24 cellular contexts compared by ENCODE assay signal in genomic region chr1:201667479-201667878, GRCh38.
"Had no signal": no experiment of that assay in that cellular context is flagged by ENCODE, and none has a peak within 500 bp of the region (broad histone marks: within the 10 kb centered on the region; RNA-seq: fewer than 3 reads in every experiment).

No MANE protein-coding gene starts in this region.

- H3K4me3 ChIP-seq: left lung, lung, mucosa of descending colon, ovary, right atrium auricular region, right lobe of liver, skin epidermis, stomach, testis, thyroid gland, transverse colon, upper lobe of right lung had no signal

- ATAC-seq: left colon; left lung; mucosa of descending colon; naive thymus-derived CD4-positive, alpha-beta T cell; right lobe of liver; stimulated activated naive B cell treated with anti-CD40 and anti-IgM and Interleukin-4, amounts not matched to agents 10 μg/mL and 1 μg/mL and 100 μg/mL, for 72 hours; stimulated activated naive CD8-positive, alpha-beta T cell treated with anti-CD3 and anti-CD28 coated beads, Interleukin-15, Interleukin-2, amounts not matched to agents 100 U/mL and 50 U/mL, for 24 hours; upper lobe of right lung had no signal

- H3K27ac ChIP-seq: left lung, ovary, right atrium auricular region, right lobe of liver, skin epidermis, stomach, testis, thyroid gland, transverse colon, upper lobe of right lung had no signal

- FAIRE-seq: kidney, urothelium cell line had no signal

- H3K36me3 ChIP-seq: left lung, ovary, right atrium auricular region, right lobe of liver, stomach, thyroid gland, transverse colon, upper lobe of right lung had no signal

- H3K9me3 ChIP-seq: left lung, mucosa of descending colon, ovary, right atrium auricular region, right lobe of liver, stomach, testis, thyroid gland, transverse colon, upper lobe of right lung had no signal

- DNase-seq: hippocampal formation; kidney; left colon; left lung; midbrain; mucosa of descending colon; naive thymus-derived CD4-positive, alpha-beta T cell; ovary; right lobe of liver; stimulated activated CD4-positive, alpha-beta T cell treated with anti-CD3 and anti-CD28 coated beads, Interleukin-12 subunit alpha, Interleukin-12 subunit beta, amount 100 ng/mL, for 4 hours; stimulated activated CD4-positive, alpha-beta T cell treated with anti-CD3 and anti-CD28 coated beads, Interleukin-15, amount 100 ng/mL, for 24 hours; stimulated activated CD4-positive, alpha-beta T cell treated with anti-CD3 and anti-CD28 coated beads, Interleukin-2, amount 100 ng/mL, for 24 hours; stimulated activated CD4-positive, alpha-beta T cell treated with anti-CD3 and anti-CD28 coated beads, Interleukin-4, amount 100 ng/mL, for 1 hour; stimulated activated naive B cell treated with anti-CD40 and anti-IgM and Interleukin-4, amounts not matched to agents 10 μg/mL and 1 μg/mL and 100 μg/mL, for 72 hours; stimulated activated naive CD8-positive, alpha-beta T cell treated with anti-CD3 and anti-CD28 coated beads, Interleukin-15, Interleukin-2, amounts not matched to agents 100 U/mL and 50 U/mL, for 24 hours; stomach; testis; thyroid gland; transverse colon; upper lobe of right lung had no signal

- H3K27me3 ChIP-seq: left lung, ovary, right atrium auricular region, right lobe of liver, stomach, testis, thyroid gland, transverse colon, upper lobe of right lung had no signal

- H3K4me1 ChIP-seq: left lung, right lobe of liver, stomach, transverse colon, upper lobe of right lung had no signal
